Comparison of ENCODE assay signal across 1 cellular context in genomic region chr1:1924849-1925248, GRCh38.
TF ChIP-seq lines count a peak whose summit lies in the region.

No MANE protein-coding gene starts in this region.

TF ChIP-seq in H1, 55 proteins besides CTCF, POLR2A, EP300 and RAD21:
- TF ChIP-seq YY1 (IDR thresholded peaks at IDR 0.05; ENCODE audit: low read depth, low read length) (no peak), HDAC6 (IDR thresholded peaks at IDR 0.05; ENCODE audit: low read depth, low read length) (no peak), KDM4A (IDR thresholded peaks at IDR 0.05; ENCODE audit: low read depth, low read length, severe bottlenecking) (no peak), FOSL1 (IDR thresholded peaks at IDR 0.05; ENCODE audit: insufficient read depth, low read depth, low read length) (no peak), SIN3A (conservative IDR thresholded peaks at IDR 0.05 in 1 of 2, IDR thresholded peaks at IDR 0.05 in 1 of 2; ENCODE audit: low read depth in 1 of 2, low read length in 2 of 2) (no peak), E2F6 (IDR thresholded peaks at IDR 0.05) (no peak), EZH2 (IDR thresholded peaks at IDR 0.05; ENCODE audit: low read depth, low read length, severe bottlenecking) (no peak), SAP30 (IDR thresholded peaks at IDR 0.05; ENCODE audit: insufficient read depth, insufficient replicate concordance, low read length) (no peak), SIRT6 (IDR thresholded peaks at IDR 0.05; ENCODE audit: low read length) (no peak)
- TF ChIP-seq, protein P1, sequence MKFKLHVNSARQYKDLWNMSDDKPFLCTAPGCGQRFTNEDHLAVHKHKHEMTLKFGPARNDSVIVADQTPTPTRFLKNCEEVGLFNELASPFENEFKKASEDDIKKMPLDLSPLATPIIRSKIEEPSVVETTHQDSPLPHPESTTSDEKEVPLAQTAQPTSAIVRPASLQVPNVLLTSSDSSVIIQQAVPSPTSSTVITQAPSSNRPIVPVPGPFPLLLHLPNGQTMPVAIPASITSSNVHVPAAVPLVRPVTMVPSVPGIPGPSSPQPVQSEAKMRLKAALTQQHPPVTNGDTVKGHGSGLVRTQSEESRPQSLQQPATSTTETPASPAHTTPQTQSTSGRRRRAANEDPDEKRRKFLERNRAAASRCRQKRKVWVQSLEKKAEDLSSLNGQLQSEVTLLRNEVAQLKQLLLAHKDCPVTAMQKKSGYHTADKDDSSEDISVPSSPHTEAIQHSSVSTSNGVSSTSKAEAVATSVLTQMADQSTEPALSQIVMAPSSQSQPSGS (IDR thresholded peaks at IDR 0.05; ENCODE audit: low read length) = no peak
